Comparison of ENCODE assay signal across 11 cellular contexts in genomic region chr14:68527329-68527851, GRCh38.
DNase-seq lines count a peak whose midpoint lies in the region; ATAC-seq and TF ChIP-seq lines count a peak whose summit lies in the region.
"Had no signal": no experiment of that assay in that cellular context is flagged by ENCODE, and none has a peak within 500 bp of the region (broad histone marks: within the 10 kb centered on the region; RNA-seq: fewer than 3 reads in every experiment).

No MANE protein-coding gene starts in this region.

- intact Hi-C loops in Calu3 (cut with micrococcal nuclease; ENCODE audit: unreplicated experiment) (loop anchor here (5.0 to 10.0 kb wide), 3 partner anchors 127 to 255 kb away; no protein-coding TSS in a partner anchor), mammary epithelial cell (cut with micrococcal nuclease) (no loop called here), left lung (cut with DNase I) (no loop called here)
- intact Hi-C loops in activated CD8-positive, alpha-beta T cell treated with anti-CD3 and anti-CD28 coated beads for 36 hours (cut with micrococcal nuclease): no loop called here

- H3K9me3 ChIP-seq in mammary epithelial cell (replicated peaks; ENCODE audit: insufficient read depth, low read length) (peaks cover 7% of the 10 kb centered on the region), left lung (peaks cover 0 to 27% of the 10 kb centered on the region in 2 donors), skeletal muscle satellite cell (replicated peaks; ENCODE audit: low read length) (no peaks in the 10 kb centered on the region)

- no peaks in the 10 kb centered on the region for H4K20me1 ChIP-seq in mammary epithelial cell (ENCODE audit: insufficient read depth, low read length)
- H4K20me1 ChIP-seq: BLaER1 treated with 17β-estradiol and CSF1 and Interleukin-3, amounts not matched to agents 10 nM and 100 nM had no signal

- peak; percentile 55 for DNase-seq in Calu3
- DNase-seq in mammary epithelial cell: no peak
- no peak for DNase-seq in left lung
- DNase-seq in activated CD8-positive, alpha-beta T cell treated with anti-CD3 and anti-CD28 coated beads for 36 hours: no peak
- DNase-seq in cerebellar cortex (ENCODE audit: low spot score): no peak
- DNase-seq in activated naive CD4-positive, alpha-beta T cell treated with anti-CD3 and anti-CD28 coated beads, Interleukin-2, amount 10 ng/mL, durations not matched to agents 7 days and 5 days: no peak
- DNase-seq: NCI-H2029 treated with DMSO at 0.1 percent for 48 hours; stimulated activated CD4-positive, alpha-beta T cell treated with anti-CD3 and anti-CD28 coated beads, Interleukin-4, amount 100 ng/mL, for 4 hours had no signal

- CTCF ChIA-PET in Calu3 (lab: Charles Lee) (interaction anchor here (0.7 to 1.0 kb wide), 2 partner anchors 20 to 59 kb away, joined by 3 read pairs; no protein-coding TSS in a partner anchor), mammary epithelial cell (lab: Charles Lee; ENCODE audit: low non-redundant PET) (no interaction called here)
- CTCF ChIA-PET in activated CD8-positive, alpha-beta T cell treated with anti-CD3 and anti-CD28 coated beads for 36 hours (lab: Charles Lee): no interaction called here
- CTCF ChIA-PET in activated naive CD4-positive, alpha-beta T cell treated with anti-CD3 and anti-CD28 coated beads, Interleukin-2, amount 10 ng/mL, durations not matched to agents 7 days and 5 days (lab: Charles Lee): no interaction called here

- H3K36me3 ChIP-seq in mammary epithelial cell (ENCODE audit: insufficient read depth, low read length): no peaks in the 10 kb centered on the region
- H3K36me3 ChIP-seq in left lung: no peaks in the 10 kb centered on the region
- no peaks in the 10 kb centered on the region for H3K36me3 ChIP-seq in skeletal muscle satellite cell (ENCODE audit: insufficient read depth, low read length)

- H3K4me1 ChIP-seq in mammary epithelial cell (ENCODE audit: insufficient read depth, low read length): peaks cover 16% of the 10 kb centered on the region
- H3K4me1 ChIP-seq in left lung: peaks cover 21 to 28% of the 10 kb centered on the region in 2 donors
- peaks cover 59% of the 10 kb centered on the region for H3K4me1 ChIP-seq in skeletal muscle satellite cell (ENCODE audit: control insufficient read depth, insufficient read depth, low read length)

- H3K4me1 Mint-ChIP-seq in Calu3 (ENCODE audit: low read depth, unreplicated experiment): peaks cover 23% of the 10 kb centered on the region
- peaks cover 3% of the 10 kb centered on the region for H3K4me1 Mint-ChIP-seq in activated CD8-positive, alpha-beta T cell treated with anti-CD3 and anti-CD28 coated beads for 36 hours (ENCODE audit: low read depth)
- H3K4me1 Mint-ChIP-seq in activated naive CD4-positive, alpha-beta T cell treated with anti-CD3 and anti-CD28 coated beads, Interleukin-2, amount 10 ng/mL, durations not matched to agents 7 days and 5 days: no peaks in the 10 kb centered on the region

- H2AFZ ChIP-seq in mammary epithelial cell (ENCODE audit: low read depth, low read length): peak overlapping the region; percentile 38

- TF ChIP-seq CTCF in Calu3 (IDR thresholded peaks at IDR 0.05; ENCODE audit: unreplicated experiment): no peak
- no peak for TF ChIP-seq CTCF in mammary epithelial cell (conservative IDR thresholded peaks at IDR 0.05 in 1 of 2, IDR thresholded peaks at IDR 0.05 in 1 of 2; ENCODE audit: extremely low read depth in 1 of 2, insufficient read depth in 1 of 2, low read depth in 1 of 2, low read length in 2 of 2)
- no peak for TF ChIP-seq CTCF in left lung (IDR thresholded peaks at IDR 0.05)
- no peak for TF ChIP-seq CTCF in activated CD8-positive, alpha-beta T cell treated with anti-CD3 and anti-CD28 coated beads for 36 hours (IDR thresholded peaks at IDR 0.05)

- ATAC-seq in left lung: peak; percentile 65
- ATAC-seq in activated CD8-positive, alpha-beta T cell treated with anti-CD3 and anti-CD28 coated beads for 36 hours: no peak
- no peak for ATAC-seq in GM21717 (IDR thresholded peaks at IDR 0.05; ENCODE audit: unreplicated experiment)

- no peak overlapping the region for H3K4me3 Mint-ChIP-seq in Calu3 (ENCODE audit: low read depth, unreplicated experiment)
- H3K4me3 Mint-ChIP-seq in activated CD8-positive, alpha-beta T cell treated with anti-CD3 and anti-CD28 coated beads for 36 hours: no peak overlapping the region
- H3K4me3 Mint-ChIP-seq in activated naive CD4-positive, alpha-beta T cell treated with anti-CD3 and anti-CD28 coated beads, Interleukin-2, amount 10 ng/mL, durations not matched to agents 7 days and 5 days: no peak overlapping the region

- H3K4me2 ChIP-seq in mammary epithelial cell (ENCODE audit: insufficient read depth, low read depth, low read length): no peak overlapping the region
- H3K4me2 ChIP-seq in skeletal muscle satellite cell (ENCODE audit: low read length): peak overlapping the region; percentile 63

- no peaks in the 10 kb centered on the region for H3K27me3 Mint-ChIP-seq in Calu3 (ENCODE audit: unreplicated experiment)
- no peaks in the 10 kb centered on the region for H3K27me3 Mint-ChIP-seq in activated CD8-positive, alpha-beta T cell treated with anti-CD3 and anti-CD28 coated beads for 36 hours
- H3K27me3 Mint-ChIP-seq in activated naive CD4-positive, alpha-beta T cell treated with anti-CD3 and anti-CD28 coated beads, Interleukin-2, amount 10 ng/mL, durations not matched to agents 7 days and 5 days: peaks cover 8% of the 10 kb centered on the region

- H3K27ac ChIP-seq in mammary epithelial cell (ENCODE audit: insufficient read depth, low read depth, low read length) (no peak overlapping the region), left lung (peak overlapping the region; percentile 61 to 70)

- H3K79me2 ChIP-seq in mammary epithelial cell (ENCODE audit: insufficient read depth, low read length): no peaks in the 10 kb centered on the region

- H3K27me3 ChIP-seq in mammary epithelial cell (ENCODE audit: insufficient read depth, low read length): no peaks in the 10 kb centered on the region
- H3K27me3 ChIP-seq in left lung: no peaks in the 10 kb centered on the region
- H3K27me3 ChIP-seq in skeletal muscle satellite cell (ENCODE audit: control insufficient read depth, insufficient read depth, low read length): no peaks in the 10 kb centered on the region
- H3K27me3 ChIP-seq: BLaER1 treated with 17β-estradiol and CSF1 and Interleukin-3, amounts not matched to agents 10 nM and 100 nM had no signal

- H3K9ac ChIP-seq in mammary epithelial cell (ENCODE audit: insufficient read depth, low read length): no peak overlapping the region
- peak overlapping the region; percentile 70 for H3K9ac ChIP-seq in skeletal muscle satellite cell (ENCODE audit: low read depth, low read length)
- H3K9ac ChIP-seq: BLaER1 treated with 17β-estradiol and CSF1 and Interleukin-3, amounts not matched to agents 10 nM and 100 nM had no signal

- dilution Hi-C loops in mammary epithelial cell (cut with HindIII; ENCODE audit: low sequenced_read_pairs): no loop called here

- H3K36me3 Mint-ChIP-seq in Calu3 (ENCODE audit: insufficient read depth, unreplicated experiment): peaks cover 3% of the 10 kb centered on the region
- H3K36me3 Mint-ChIP-seq in activated CD8-positive, alpha-beta T cell treated with anti-CD3 and anti-CD28 coated beads for 36 hours (ENCODE audit: low read depth): peaks cover 9% of the 10 kb centered on the region
- peaks cover 4% of the 10 kb centered on the region for H3K36me3 Mint-ChIP-seq in activated naive CD4-positive, alpha-beta T cell treated with anti-CD3 and anti-CD28 coated beads, Interleukin-2, amount 10 ng/mL, durations not matched to agents 7 days and 5 days

- H3K9me3 Mint-ChIP-seq in Calu3 (ENCODE audit: low read depth, unreplicated experiment): peaks cover 3% of the 10 kb centered on the region
- peaks cover 23% of the 10 kb centered on the region for H3K9me3 Mint-ChIP-seq in activated CD8-positive, alpha-beta T cell treated with anti-CD3 and anti-CD28 coated beads for 36 hours
- peaks cover 18% of the 10 kb centered on the region for H3K9me3 Mint-ChIP-seq in activated naive CD4-positive, alpha-beta T cell treated with anti-CD3 and anti-CD28 coated beads, Interleukin-2, amount 10 ng/mL, durations not matched to agents 7 days and 5 days

- H3K4me3 ChIP-seq in mammary epithelial cell (replicated peaks in 1 of 3; ENCODE audit: insufficient read depth in 1 of 3, low read depth in 2 of 3, low read length in 3 of 3): no peak overlapping the region
- H3K4me3 ChIP-seq in left lung: no peak overlapping the region
- peak overlapping the region; percentile 5 for H3K4me3 ChIP-seq in skeletal muscle satellite cell (ENCODE audit: low read length)
- H3K4me3 ChIP-seq: BLaER1 treated with 17β-estradiol and CSF1 and Interleukin-3, amounts not matched to agents 10 nM and 100 nM had no signal

- WGBS in mammary epithelial cell (ENCODE audit: low coverage, missing lambda C conversion rate): 83% methylated on average over 1 of the region's 1 CpG

- BruUV-seq in Calu3 (replicated peaks; lab: Mats Ljungman, UMichigan): no TSS peak
- no TSS peak for BruUV-seq in mammary epithelial cell (replicated peaks; lab: Mats Ljungman, UMichigan)

- POLR2A ChIA-PET in activated CD8-positive, alpha-beta T cell treated with anti-CD3 and anti-CD28 coated beads for 36 hours (lab: Charles Lee): no interaction called here

- in situ Hi-C loops in mammary epithelial cell (cut with MboI; ENCODE audit: low sequenced_read_pairs in 2 of 2): loop anchor here in 1 of 2 donors (25.0 kb wide), 2 partner anchors 260 to 590 kb away; partner anchors contain the start of gene ZFP36L1

- H3K27ac Mint-ChIP-seq in Calu3 (ENCODE audit: unreplicated experiment): peak overlapping the region; percentile 71
- H3K27ac Mint-ChIP-seq in activated CD8-positive, alpha-beta T cell treated with anti-CD3 and anti-CD28 coated beads for 36 hours: no peak overlapping the region
- H3K27ac Mint-ChIP-seq in activated naive CD4-positive, alpha-beta T cell treated with anti-CD3 and anti-CD28 coated beads, Interleukin-2, amount 10 ng/mL, durations not matched to agents 7 days and 5 days: no peak overlapping the region
